9 cellular contexts compared by ENCODE assay signal in the genomic region with DNA sequence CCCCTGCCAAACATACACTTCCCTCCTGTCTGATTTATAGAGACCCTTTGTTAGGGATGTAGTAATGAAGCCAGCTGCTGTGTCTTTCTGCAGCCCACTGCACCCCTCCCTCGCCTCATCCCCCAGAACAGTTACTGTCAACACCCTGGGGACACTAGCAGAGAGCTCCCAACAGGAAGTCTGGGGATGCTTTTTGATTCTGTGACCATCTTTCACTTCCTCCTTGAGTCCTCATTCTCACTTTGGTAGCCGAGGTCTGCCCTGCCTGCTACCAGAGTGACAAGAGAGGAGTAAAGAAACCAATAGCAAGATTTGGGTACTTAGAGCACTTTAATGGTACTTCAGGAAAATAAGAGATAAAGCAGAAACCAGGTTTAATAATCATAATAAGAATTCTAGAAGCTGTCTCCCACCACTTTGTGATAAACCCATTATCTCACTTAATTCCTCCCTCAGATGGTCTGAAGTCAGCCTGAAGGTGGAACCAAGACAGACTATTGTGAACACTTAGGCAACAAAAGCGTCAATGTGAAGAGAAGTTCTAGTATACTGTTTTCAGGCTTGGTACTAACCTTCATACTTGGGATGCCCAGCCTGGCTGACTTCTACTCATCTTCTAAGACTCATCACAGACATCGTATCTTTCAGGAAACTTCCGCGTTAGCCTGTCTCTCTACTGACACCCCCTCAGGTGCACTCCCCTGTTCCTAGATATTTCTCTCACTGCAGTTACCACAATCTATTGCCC.
DNase-seq lines count a peak whose midpoint lies in the region; ATAC-seq and TF ChIP-seq lines count a peak whose summit lies in the region.
"Had no signal": no experiment of that assay in that cellular context is flagged by ENCODE, and none has a peak within 500 bp of the region (broad histone marks: within the 10 kb centered on the region; RNA-seq: fewer than 3 reads in every experiment).

No MANE protein-coding gene starts in this region.

- POLR2A ChIA-PET in A673 (lab: Charles Lee; ENCODE audit: low non-redundant PET) = no interaction called here

- H3K36me3 ChIP-seq in A673 (ENCODE audit: insufficient read depth, low read length, poor library complexity, severe bottlenecking) (no peaks in the 10 kb centered on the region), OCI-LY3 (replicated peaks; ENCODE audit: low read depth, low read length) (no peaks in the 10 kb centered on the region)

- H3K27me3 ChIP-seq in A673 (replicated peaks; ENCODE audit: insufficient read depth, low read depth, low read length, poor library complexity) (no peaks in the 10 kb centered on the region), OCI-LY3 (ENCODE audit: low read depth, low read length) (peaks cover 8% of the 10 kb centered on the region; the same call in 1 of the 2 replicates)

- no peak overlapping the region for H3K27ac ChIP-seq in A673 (ENCODE audit: low read depth, low read length, poor library complexity, severe bottlenecking)
- peak overlapping the region; percentile 78 for H3K27ac ChIP-seq in OCI-LY3 (ENCODE audit: low read length)

- H3K9me3 ChIP-seq in A673 (ENCODE audit: low read depth, low read length, poor library complexity, severe bottlenecking) (no peaks in the 10 kb centered on the region), OCI-LY3 (ENCODE audit: insufficient read depth, low read length) (no peaks in the 10 kb centered on the region)

- intact Hi-C loops in A673 (cut with micrococcal nuclease; ENCODE audit: unreplicated experiment) = no loop called here

- no peaks in the 10 kb centered on the region for H3K4me1 ChIP-seq in A673 (ENCODE audit: insufficient read depth, low read length, poor library complexity, severe bottlenecking)
- peaks cover 64% of the 10 kb centered on the region for H3K4me1 ChIP-seq in OCI-LY3 (ENCODE audit: low read length)

- H3K4me2 ChIP-seq in OCI-LY3 (ENCODE audit: low read length) = peak overlapping the region; percentile 91

- peak; percentile 4 for DNase-seq in A673 (ENCODE audit: low spot score)
- DNase-seq in AG08395 (ENCODE audit: low spot score) = no peak
- no peak for DNase-seq in SW480 (ENCODE audit: low spot score)
- DNase-seq in NK-92 (lab: John Stamatoyannopoulos, UW; ENCODE audit: unreplicated experiment) = no peak
- no peak for DNase-seq in DMS 273 (lab: John Stamatoyannopoulos, UW; ENCODE audit: unreplicated experiment)
- DNase-seq: NCI-H446 treated with DMSO at 0.1 percent for 48 hours had no signal

- peak overlapping the region; percentile 52; the same call in 1 of the 2 replicates for H2AFZ ChIP-seq in OCI-LY3 (ENCODE audit: low read depth, low read length)

- BruUV-seq in A673 (replicated peaks; lab: Mats Ljungman, UMichigan) = no TSS peak

- H3K4me3 ChIP-seq in A673 (ENCODE audit: low read depth, low read length, poor library complexity, severe bottlenecking) = no peak overlapping the region
- H3K4me3 ChIP-seq in OCI-LY3 (ENCODE audit: low read length) = peak overlapping the region; percentile 69

- H3K9ac ChIP-seq in OCI-LY3 (ENCODE audit: low read length) = peak overlapping the region; percentile 57

- CTCF ChIA-PET in A673 (lab: Charles Lee) = no interaction called here

- peak; percentile 99 for ATAC-seq in GM19023 (IDR thresholded peaks at IDR 0.05; ENCODE audit: unreplicated experiment)
- ATAC-seq in HG03025 (IDR thresholded peaks at IDR 0.05; ENCODE audit: low FRiP score, unreplicated experiment) = peak; percentile 99

- TF ChIP-seq CTCF in A673 (conservative IDR thresholded peaks at IDR 0.05; ENCODE audit: low read depth, low read length) (no peak), OCI-LY3 (IDR thresholded peaks at IDR 0.05; ENCODE audit: low read depth, low read length) (no peak)

- H3K79me2 ChIP-seq in OCI-LY3 (ENCODE audit: low read length) = no peaks in the 10 kb centered on the region

- no peaks in the 10 kb centered on the region for H4K20me1 ChIP-seq in OCI-LY3 (ENCODE audit: insufficient read depth, low read length)
